Comparison of ENCODE assay signal across 11 cellular contexts in the genomic region with DNA sequence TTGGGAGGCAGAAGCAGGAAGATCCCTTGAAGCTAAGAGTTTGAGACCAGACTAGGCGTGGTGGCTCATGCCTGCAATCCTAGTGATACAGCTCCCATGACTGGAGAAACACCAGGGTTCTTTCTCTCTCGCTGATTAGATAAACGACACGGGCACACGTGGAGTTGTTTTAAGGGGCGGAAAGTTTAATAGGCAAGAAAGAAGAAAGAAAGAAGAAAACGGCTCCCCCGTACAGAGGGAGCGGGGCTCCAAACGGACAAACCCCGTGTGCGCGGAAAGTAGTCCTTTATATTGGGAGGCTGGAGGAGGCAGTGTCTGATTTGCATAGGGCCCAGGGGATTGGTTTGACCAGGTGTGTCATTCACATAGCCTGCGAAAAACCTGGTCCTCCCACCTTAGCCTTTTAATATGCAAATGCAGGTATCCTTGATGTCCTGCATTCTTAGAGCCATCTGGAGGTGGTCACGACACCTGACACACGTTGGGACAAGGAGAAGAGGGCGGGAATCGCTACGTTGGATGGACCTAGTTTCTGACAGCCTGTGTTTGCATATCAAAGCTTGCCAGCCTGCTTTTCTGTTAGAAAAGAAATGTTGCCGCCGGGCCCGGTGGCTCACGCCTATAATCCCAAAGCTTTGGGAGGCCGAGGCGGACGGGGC. TPM values are rescaled to one million over a fixed set of nuclear protein-coding genes. Genes with fewer than 3 reads are reported as not detected.
DNase-seq lines count a peak whose midpoint lies in the region; ATAC-seq and TF ChIP-seq lines count a peak whose summit lies in the region.
"Had no signal": no experiment of that assay in that cellular context is flagged by ENCODE, and none has a peak within 500 bp of the region (broad histone marks: within the 10 kb centered on the region; RNA-seq: fewer than 3 reads in every experiment).

No MANE protein-coding gene starts in this region.

- H3K4me3 Mint-ChIP-seq in IgD-negative memory B cell (peak overlapping the region in 3 of 4 donors; percentile 27 to 81 (median 67)), activated B cell treated with CpG ODN at 0.5 μM for 24 hours (peak overlapping the region; percentile 33)

- TF ChIP-seq CTCF in activated B cell treated with CpG ODN at 0.5 μM for 24 hours (IDR thresholded peaks at IDR 0.05): no peak
- no peak for TF ChIP-seq CTCF in BE2C (IDR thresholded peaks at IDR 0.05; ENCODE audit: low read depth, low read length)
- no peak for TF ChIP-seq CTCF in WERI-Rb-1 (IDR thresholded peaks at IDR 0.05; ENCODE audit: low read depth, low read length)

- CTCF ChIA-PET in activated B cell treated with CpG ODN at 0.5 μM for 24 hours (lab: Charles Lee): no interaction called here

- H3K9ac ChIP-seq in iPS-18a (ENCODE audit: low read length): peak overlapping the region; percentile 72

- H3K4me1 ChIP-seq in iPS-18a (ENCODE audit: control insufficient read depth, low read depth, low read length): peaks cover 18% of the 10 kb centered on the region
- no peaks in the 10 kb centered on the region for H3K4me1 ChIP-seq in BE2C
- H3K4me1 ChIP-seq: adrenal gland had no signal

- no peak overlapping the region for H3K27ac Mint-ChIP-seq in IgD-negative memory B cell
- H3K27ac Mint-ChIP-seq in activated B cell treated with CpG ODN at 0.5 μM for 24 hours: no peak overlapping the region

- DNase-seq in activated B cell treated with CpG ODN at 0.5 μM for 24 hours (no peak), renal cortical epithelial cell (ENCODE audit: low read depth) (peak; percentile 19), BE2C (no peak), WERI-Rb-1 (no peak)
- DNase-seq: adrenal gland; hypothalamus; OCI-M1; stimulated activated naive CD4-positive, alpha-beta T cell had no signal

- H3K4me1 Mint-ChIP-seq in IgD-negative memory B cell (peaks cover 9 to 32% (median 21%) of the 10 kb centered on the region in 3 donors), activated B cell treated with CpG ODN at 0.5 μM for 24 hours (peaks cover 25% of the 10 kb centered on the region)

- H3K9me3 Mint-ChIP-seq in IgD-negative memory B cell (peaks cover 0 to 8% (median 7%) of the 10 kb centered on the region in 3 donors), activated B cell treated with CpG ODN at 0.5 μM for 24 hours (no peaks in the 10 kb centered on the region)

- POLR2A ChIA-PET in activated B cell treated with CpG ODN at 0.5 μM for 24 hours (lab: Charles Lee): no interaction called here

- H3K4me3 ChIP-seq in iPS-18a (ENCODE audit: low read length) (peak overlapping the region; percentile 66), BE2C (ENCODE audit: low read depth, low read length) (no peak overlapping the region), WERI-Rb-1 (ENCODE audit: low read depth, low read length) (no peak overlapping the region)
- H3K4me3 ChIP-seq: adrenal gland had no signal

- H3K27ac ChIP-seq in iPS-18a (ENCODE audit: low read length) (peak overlapping the region; percentile 88), WERI-Rb-1 (no peak overlapping the region)
- H3K27ac ChIP-seq: adrenal gland had no signal

- no peaks in the 10 kb centered on the region for H3K27me3 ChIP-seq in iPS-18a (ENCODE audit: control insufficient read depth, insufficient read depth, low read length)
- H3K27me3 ChIP-seq in BE2C: 0 out of 2 replicates have a peak, but pooled peaks cover 3% of the 10 kb centered on the region
- H3K27me3 ChIP-seq in WERI-Rb-1 (ENCODE audit: insufficient read depth, low read depth, severe bottlenecking): no peaks in the 10 kb centered on the region

- intact Hi-C loops in activated B cell treated with CpG ODN at 0.5 μM for 24 hours (cut with micrococcal nuclease): no loop called here

- H3K36me3 ChIP-seq in iPS-18a (ENCODE audit: control insufficient read depth, low read depth, low read length) (no peaks in the 10 kb centered on the region), BE2C (no peaks in the 10 kb centered on the region), WERI-Rb-1 (no peaks in the 10 kb centered on the region)
- H3K36me3 ChIP-seq: adrenal gland had no signal

- peaks cover 34% of the 10 kb centered on the region for H3K27me3 Mint-ChIP-seq in IgD-negative memory B cell
- peaks cover 26% of the 10 kb centered on the region for H3K27me3 Mint-ChIP-seq in activated B cell treated with CpG ODN at 0.5 μM for 24 hours

- H3K36me3 Mint-ChIP-seq in IgD-negative memory B cell: no peaks in the 10 kb centered on the region
- H3K36me3 Mint-ChIP-seq in activated B cell treated with CpG ODN at 0.5 μM for 24 hours (ENCODE audit: low read depth): peaks cover 3% of the 10 kb centered on the region

- ATAC-seq in activated B cell treated with CpG ODN at 0.5 μM for 24 hours (ENCODE audit: low read depth) (no peak), GM19023 (IDR thresholded peaks at IDR 0.05; ENCODE audit: unreplicated experiment) (no peak)

- no peaks in the 10 kb centered on the region for H3K9me3 ChIP-seq in iPS-18a (ENCODE audit: control insufficient read depth, low read depth, low read length)
- no peaks in the 10 kb centered on the region for H3K9me3 ChIP-seq in BE2C
- H3K9me3 ChIP-seq in WERI-Rb-1 (ENCODE audit: severe bottlenecking): no peaks in the 10 kb centered on the region
- H3K9me3 ChIP-seq: adrenal gland had no signal

RNA-seq across cellular contexts. Expression of gene CLPSL2, which starts 12.0 kb away (rescaled TPM):
- polyA plus RNA-seq in IgD-negative memory B cell: not detected
- not detected in 2 replicates for total RNA-seq in activated B cell treated with CpG ODN at 0.5 μM for 24 hours
- total RNA-seq in renal cortical epithelial cell: not detected in 2 replicates
- polyA plus RNA-seq in BE2C (2012; ENCODE audit: insufficient read depth, insufficient read length, low read depth): not detected
- total RNA-seq: adrenal gland had no signal
- polyA plus RNA-seq: adrenal gland had no signal

RNA-seq across cellular contexts. Expression of gene CLPSL1, which starts 16.5 kb away (rescaled TPM):
- not detected for polyA plus RNA-seq in IgD-negative memory B cell
- not detected in 2 replicates for total RNA-seq in activated B cell treated with CpG ODN at 0.5 μM for 24 hours
- not detected in 2 replicates for total RNA-seq in renal cortical epithelial cell
- not detected for polyA plus RNA-seq in BE2C (2012; ENCODE audit: insufficient read depth, insufficient read length, low read depth)
- total RNA-seq: adrenal gland had no signal
- polyA plus RNA-seq: adrenal gland had no signal

RNA-seq across cellular contexts. Expression of gene ARMC12, which starts 27.5 kb away (rescaled TPM):
- 0.39 TPM for polyA plus RNA-seq in IgD-negative memory B cell
- 0.89 and 1.1 TPM in 2 replicates for total RNA-seq in activated B cell treated with CpG ODN at 0.5 μM for 24 hours
- total RNA-seq in renal cortical epithelial cell: 0.35 and 0.87 TPM in 2 replicates
- 3.1 TPM for polyA plus RNA-seq in BE2C (2012; ENCODE audit: insufficient read depth, insufficient read length, low read depth)

RNA-seq across cellular contexts. Expression of gene CLPS, which starts 32.8 kb away (rescaled TPM):
- not detected for polyA plus RNA-seq in IgD-negative memory B cell
- total RNA-seq in activated B cell treated with CpG ODN at 0.5 μM for 24 hours (not detected in 2 replicates), renal cortical epithelial cell (not detected in 2 replicates)
- not detected for polyA plus RNA-seq in BE2C (2012; ENCODE audit: insufficient read depth, insufficient read length, low read depth)

RNA-seq across cellular contexts. Expression of gene LHFPL5, which starts 40.8 kb away (rescaled TPM):
- polyA plus RNA-seq in IgD-negative memory B cell: not detected
- total RNA-seq in activated B cell treated with CpG ODN at 0.5 μM for 24 hours (not detected in 2 replicates), renal cortical epithelial cell (0.10 TPM in 1 of 2 replicates, not detected in the other)
- 0.51 TPM for polyA plus RNA-seq in BE2C (2012; ENCODE audit: insufficient read depth, insufficient read length, low read depth)
